In genomic region chr6:38935051-38935450, GRCh38 we compare ENCODE assay signal across 25 cellular contexts.
"Had no signal": no experiment of that assay in that cellular context is flagged by ENCODE, and none has a peak within 500 bp of the region (broad histone marks: within the 10 kb centered on the region; RNA-seq: fewer than 3 reads in every experiment).

No MANE protein-coding gene starts in this region.

- H3K36me3 ChIP-seq: adrenal gland, ascending aorta, esophagus muscularis mucosa, gastrocnemius medialis, left ventricle myocardium inferior, pancreas, right lobe of liver, transverse colon had no signal

- ATAC-seq: activated T-helper 17 cell treated with anti-CD3 and anti-CD28 coated beads, Interleukin-2, amount 50 U/mL, for 72 hours; gastrocnemius medialis; natural killer cell treated with Interleukin-12 subunit alpha and Interleukin-12 subunit beta and Interleukin-15 and Interleukin-18, amount 100 ng/mL, for 72 hours; pancreas; right lobe of liver; stimulated activated effector memory CD8-positive, alpha-beta T cell treated with anti-CD3 and anti-CD28 coated beads, Interleukin-12 subunit alpha, Interleukin-12 subunit beta, amount 100 ng/mL, for 72 hours; stimulated activated naive CD8-positive, alpha-beta T cell treated with anti-CD3 and anti-CD28 coated beads, Interleukin-15, amount 100 ng/mL, for 72 hours had no signal

- H3K4me1 ChIP-seq: adrenal gland, ascending aorta, esophagus muscularis mucosa, gastrocnemius medialis, left ventricle myocardium inferior, pancreas, right lobe of liver, transverse colon had no signal

- H3K4me3 Mint-ChIP-seq: activated naive CD8-positive, alpha-beta T cell; activated T-cell treated with anti-CD3 and anti-CD28 coated beads, Interleukin-2, amount 50 U/mL, for 24 hours; activated T-helper 17 cell treated with anti-CD3 and anti-CD28 coated beads, Interleukin-2, amount 50 U/mL, for 72 hours; central memory CD8-positive, alpha-beta T cell; mesothelial cell of epicardium; natural killer cell treated with Interleukin-12 subunit alpha and Interleukin-12 subunit beta and Interleukin-15 and Interleukin-18, amount 100 ng/mL, for 72 hours; stimulated activated effector memory CD8-positive, alpha-beta T cell treated with anti-CD3 and anti-CD28 coated beads, Interleukin-12 subunit alpha, Interleukin-12 subunit beta, amount 100 ng/mL, for 72 hours; stimulated activated naive CD8-positive, alpha-beta T cell treated with anti-CD3 and anti-CD28 coated beads, Interleukin-15, amount 100 ng/mL, for 72 hours; T-helper 2 cell treated with Interferon-gamma antibody and Interleukin-4, amounts not matched to agents 5 μg/mL and 100 μg/mL, for 36 hours had no signal

- H3K4me1 Mint-ChIP-seq: activated T-helper 17 cell treated with anti-CD3 and anti-CD28 coated beads, Interleukin-2, amount 50 U/mL, for 72 hours; central memory CD8-positive, alpha-beta T cell; mesothelial cell of epicardium; stimulated activated effector memory CD8-positive, alpha-beta T cell treated with anti-CD3 and anti-CD28 coated beads, Interleukin-12 subunit alpha, Interleukin-12 subunit beta, amount 100 ng/mL, for 72 hours had no signal

- H3K27ac ChIP-seq: adrenal gland, ascending aorta, dorsolateral prefrontal cortex, esophagus muscularis mucosa, gastrocnemius medialis, left ventricle myocardium inferior, pancreas, right lobe of liver, transverse colon had no signal

- H3K27me3 ChIP-seq: adrenal gland, ascending aorta, esophagus muscularis mucosa, gastrocnemius medialis, pancreas, right lobe of liver had no signal

- H3K9me3 Mint-ChIP-seq: activated T-cell treated with anti-CD3 and anti-CD28 coated beads, Interleukin-2, amount 50 U/mL, for 24 hours; activated T-helper 17 cell treated with anti-CD3 and anti-CD28 coated beads, Interleukin-2, amount 50 U/mL, for 72 hours; central memory CD8-positive, alpha-beta T cell; mesothelial cell of epicardium; natural killer cell treated with Interleukin-12 subunit alpha and Interleukin-12 subunit beta and Interleukin-15 and Interleukin-18, amount 100 ng/mL, for 72 hours; stimulated activated effector memory CD8-positive, alpha-beta T cell treated with anti-CD3 and anti-CD28 coated beads, Interleukin-12 subunit alpha, Interleukin-12 subunit beta, amount 100 ng/mL, for 72 hours; stimulated activated naive CD8-positive, alpha-beta T cell treated with anti-CD3 and anti-CD28 coated beads, Interleukin-15, amount 100 ng/mL, for 72 hours; T-helper 2 cell treated with Interferon-gamma antibody and Interleukin-4, amounts not matched to agents 5 μg/mL and 100 μg/mL, for 36 hours had no signal

- DNase-seq: activated CD4-positive, alpha-beta T cell treated with anti-CD3 and anti-CD28 coated beads for 1 hour; activated CD8-positive, alpha-beta memory T cell treated with anti-CD3 and anti-CD28 coated beads for 24 hours; activated CD8-positive, alpha-beta memory T cell treated with anti-CD3 and anti-CD28 coated beads, Interleukin-2, amount 50 U/mL, for 4 hours; activated T-cell treated with anti-CD3 and anti-CD28 coated beads, Interleukin-2, amount 50 U/mL, for 24 hours; dorsolateral prefrontal cortex; gastrocnemius medialis; head of caudate nucleus; hypothalamus; left ventricle myocardium inferior; pancreas; right lobe of liver; small intestine; stimulated activated CD4-positive, alpha-beta T cell treated with anti-CD3 and anti-CD28 coated beads, Interleukin-2, amount 100 ng/mL, for 24 hours; stimulated activated naive CD8-positive, alpha-beta T cell treated with anti-CD3 and anti-CD28 coated beads, Interleukin-15, amount 100 ng/mL, for 72 hours; transverse colon had no signal

- H3K27me3 Mint-ChIP-seq: stimulated activated naive CD8-positive, alpha-beta T cell treated with anti-CD3 and anti-CD28 coated beads, Interleukin-15, amount 100 ng/mL, for 72 hours had no signal

- H3K4me3 ChIP-seq: adrenal gland, ascending aorta, dorsolateral prefrontal cortex, esophagus muscularis mucosa, gastrocnemius medialis, left ventricle myocardium inferior, pancreas, right lobe of liver, transverse colon had no signal

- H3K36me3 Mint-ChIP-seq: activated naive CD8-positive, alpha-beta T cell; mesothelial cell of epicardium; natural killer cell treated with Interleukin-12 subunit alpha and Interleukin-12 subunit beta and Interleukin-15 and Interleukin-18, amount 100 ng/mL, for 72 hours; stimulated activated effector memory CD8-positive, alpha-beta T cell treated with anti-CD3 and anti-CD28 coated beads, Interleukin-12 subunit alpha, Interleukin-12 subunit beta, amount 100 ng/mL, for 72 hours had no signal

- H3K9me3 ChIP-seq: adrenal gland, ascending aorta, esophagus muscularis mucosa, gastrocnemius medialis, pancreas, right lobe of liver, transverse colon had no signal

- H3K27ac Mint-ChIP-seq: activated naive CD8-positive, alpha-beta T cell; activated T-cell treated with anti-CD3 and anti-CD28 coated beads, Interleukin-2, amount 50 U/mL, for 24 hours; activated T-helper 17 cell treated with anti-CD3 and anti-CD28 coated beads, Interleukin-2, amount 50 U/mL, for 72 hours; mesothelial cell of epicardium; natural killer cell treated with Interleukin-12 subunit alpha and Interleukin-12 subunit beta and Interleukin-15 and Interleukin-18, amount 100 ng/mL, for 72 hours; stimulated activated effector memory CD8-positive, alpha-beta T cell treated with anti-CD3 and anti-CD28 coated beads, Interleukin-12 subunit alpha, Interleukin-12 subunit beta, amount 100 ng/mL, for 72 hours; stimulated activated naive CD8-positive, alpha-beta T cell treated with anti-CD3 and anti-CD28 coated beads, Interleukin-15, amount 100 ng/mL, for 72 hours; T-helper 2 cell treated with Interferon-gamma antibody and Interleukin-4, amounts not matched to agents 5 μg/mL and 100 μg/mL, for 36 hours had no signal
